ENCODE assay signal across 10 cellular contexts in the genomic region with DNA sequence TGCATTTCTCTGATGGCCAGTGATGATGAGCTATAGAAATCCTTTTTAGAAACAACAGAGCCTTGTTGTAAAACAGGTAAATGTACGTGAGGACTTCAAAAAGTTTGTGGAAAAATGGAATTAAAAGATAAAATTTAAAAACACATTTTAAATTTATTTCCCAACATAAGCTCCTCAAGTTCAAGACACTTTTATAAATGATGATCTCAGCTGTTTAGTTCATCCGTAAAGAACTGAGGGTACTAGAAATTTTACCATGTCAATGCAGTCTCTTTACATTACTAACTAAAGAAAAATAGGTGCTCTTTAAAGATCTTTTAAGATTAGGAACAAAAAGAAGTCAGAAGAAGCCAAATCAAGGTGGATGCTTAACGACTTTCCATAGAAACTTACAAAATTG.
"Had no signal": no experiment of that assay in that cellular context is flagged by ENCODE, and none has a peak within 500 bp of the region (broad histone marks: within the 10 kb centered on the region; RNA-seq: fewer than 3 reads in every experiment).

No MANE protein-coding gene starts in this region.

- H3K27ac ChIP-seq: GM23248, KMS-11 had no signal

- FAIRE-seq: HTR-8/SVneo had no signal

- H3K9me3 ChIP-seq: HAP-1 had no signal

- H3K4me3 ChIP-seq: GM23248, HAP-1 had no signal

- H3K4me3 Mint-ChIP-seq: HFFc6 had no signal

- DNase-seq: GM23248, GOT3, H7, HFFc6, Karpas-422, KBM-7 had no signal

- H3K27ac Mint-ChIP-seq: HFFc6 had no signal

- H3K9me3 Mint-ChIP-seq: HFFc6 had no signal

- H3K4me1 ChIP-seq: HAP-1 had no signal

- ATAC-seq: HCT116 had no signal

- H3K4me2 ChIP-seq: KMS-11 had no signal
